ENCODE assay signal across 8 cellular contexts in the genomic region with DNA sequence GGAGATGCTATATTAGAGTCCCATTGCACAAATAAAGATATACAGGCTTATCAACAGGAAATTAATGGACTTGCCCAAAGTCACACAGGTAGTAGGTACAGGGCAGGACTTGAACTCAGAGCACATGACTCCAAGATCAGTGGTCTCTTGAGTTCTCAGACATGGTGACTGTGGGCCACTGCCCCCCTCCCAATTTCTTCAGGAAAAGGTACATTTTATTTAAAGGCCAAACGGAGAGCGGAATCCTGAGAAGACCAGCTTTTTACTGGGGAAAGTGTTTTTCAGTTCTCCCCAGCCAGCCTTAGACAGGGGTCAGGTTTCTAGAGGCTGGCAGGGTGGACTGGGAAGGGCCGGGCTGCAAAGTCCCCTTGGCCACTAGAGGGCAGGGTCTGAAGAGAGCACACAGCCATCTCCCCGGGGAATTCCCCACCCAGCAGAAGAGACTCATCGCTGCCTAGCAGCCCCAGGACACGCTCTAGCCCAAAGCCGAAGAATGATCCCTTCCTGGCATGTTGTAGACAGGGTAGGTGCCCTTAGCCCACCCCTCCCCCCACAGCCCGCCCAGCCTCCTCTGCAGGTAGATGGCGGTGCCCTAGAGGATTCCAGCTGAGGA. TPM values are rescaled to one million over a fixed set of nuclear protein-coding genes. Genes with fewer than 3 reads are reported as not detected.
DNase-seq lines count a peak whose midpoint lies in the region; ATAC-seq and TF ChIP-seq lines count a peak whose summit lies in the region.

No MANE protein-coding gene starts in this region.

- H3K4me3 ChIP-seq in WERI-Rb-1 (ENCODE audit: low read depth, low read length), result no peak overlapping the region
- H3K4me3 ChIP-seq in breast epithelium, result no peak overlapping the region

- H3K36me3 ChIP-seq in WERI-Rb-1 (no peaks in the 10 kb centered on the region), breast epithelium (no peaks in the 10 kb centered on the region)

- intact Hi-C loops in breast epithelium (cut with DNase I; ENCODE audit: low total_unique reads), result no loop called here

- peak; percentile 77 for ATAC-seq in HG02943 (IDR thresholded peaks at IDR 0.05; ENCODE audit: low read depth, unreplicated experiment)

- TF ChIP-seq CTCF in WERI-Rb-1 (IDR thresholded peaks at IDR 0.05; ENCODE audit: low read depth, low read length) (peak; percentile 100), breast epithelium (IDR thresholded peaks at IDR 0.05) (peak; percentile 27 to 66 (median 56))

- TF ChIP-seq POLR2A in breast epithelium (IDR thresholded peaks at IDR 0.05), result no peak

- DNase-seq in NOMO-1 treated with DMSO at 0.1 percent for 48 hours (lab: John Stamatoyannopoulos, UW; ENCODE audit: unreplicated experiment) (peak; percentile 22), NOMO-1 treated with dmso at 0.1 percent for 144 hours (lab: John Stamatoyannopoulos, UW; ENCODE audit: unreplicated experiment) (no peak), NCI-H2029 treated with DMSO at 0.1 percent for 48 hours (lab: John Stamatoyannopoulos, UW) (peak; percentile 72), WERI-Rb-1 (peak; percentile 97), breast epithelium (ENCODE audit: low spot score in 2 of 2) (peak in 1 of 2 donors; percentile 30), islet precursor cell (peak; percentile 91)
- DNase-seq in stimulated activated CD4-positive, alpha-beta T cell treated with anti-CD3 and anti-CD28 coated beads, Interleukin-2, amount 100 ng/mL, for 24 hours, result peak; percentile 81 to 85

- H3K4me1 ChIP-seq in breast epithelium, result no peaks in the 10 kb centered on the region

- H3K9me3 ChIP-seq in WERI-Rb-1 (ENCODE audit: severe bottlenecking) (no peaks in the 10 kb centered on the region), breast epithelium (no peaks in the 10 kb centered on the region)

- H3K27me3 ChIP-seq in WERI-Rb-1 (ENCODE audit: insufficient read depth, low read depth, severe bottlenecking), result no peaks in the 10 kb centered on the region
- H3K27me3 ChIP-seq in breast epithelium, result no peaks in the 10 kb centered on the region

- H3K27ac ChIP-seq in WERI-Rb-1 (no peak overlapping the region), breast epithelium (no peak overlapping the region)

RNA-seq across cellular contexts. Expression of a gene that starts 29.7 kb away (rescaled TPM):
- 10 to 100 TPM in 2 of 3 donors, 1 to 10 TPM in 1; 5.1 to 19.7 (median 18.9) TPM for total RNA-seq in breast epithelium
